1 cellular context compared by ENCODE assay signal in the genomic region with DNA sequence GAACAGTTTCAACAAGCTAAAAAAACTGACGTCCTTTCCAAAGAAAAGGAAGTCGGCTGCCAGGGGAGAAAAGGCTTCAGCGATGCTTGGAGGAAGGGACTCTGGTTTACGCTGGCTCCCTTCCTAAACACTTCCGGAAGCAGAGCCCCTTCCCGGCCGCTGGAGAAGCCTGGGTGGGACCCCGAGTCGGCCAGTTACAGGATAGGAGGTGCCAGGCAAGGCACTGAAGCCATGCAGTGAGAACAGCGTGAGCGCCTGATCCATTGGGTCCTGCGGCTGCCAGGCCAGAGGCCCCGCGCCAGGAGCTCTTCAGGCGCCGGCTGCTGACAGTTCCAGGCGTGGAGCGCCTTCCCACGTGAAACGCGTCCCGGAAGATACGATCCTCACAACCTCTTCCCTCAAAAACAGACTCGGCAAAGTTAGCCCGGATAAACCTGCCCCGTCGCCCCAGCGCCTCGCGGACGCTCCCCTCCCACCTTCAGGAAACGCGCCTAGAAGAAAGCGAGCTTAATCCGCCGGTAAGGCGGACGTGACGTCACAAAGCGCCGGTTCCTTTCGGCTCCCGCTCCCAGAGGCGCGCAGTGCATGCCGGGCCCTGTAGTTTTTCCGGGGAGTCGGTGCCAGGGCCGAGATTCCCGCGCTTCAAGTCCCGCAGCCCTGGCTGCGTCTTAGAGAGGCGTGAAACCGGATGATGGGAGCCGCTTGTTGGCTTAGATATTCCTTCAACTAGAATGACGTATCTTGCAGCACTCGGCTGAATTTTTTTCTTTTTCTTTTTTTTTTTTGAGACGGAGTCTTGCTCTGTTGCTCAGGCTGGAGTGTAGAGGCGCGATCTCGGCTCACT.
TF ChIP-seq lines count a peak whose summit lies in the region.

A gene with protein sequence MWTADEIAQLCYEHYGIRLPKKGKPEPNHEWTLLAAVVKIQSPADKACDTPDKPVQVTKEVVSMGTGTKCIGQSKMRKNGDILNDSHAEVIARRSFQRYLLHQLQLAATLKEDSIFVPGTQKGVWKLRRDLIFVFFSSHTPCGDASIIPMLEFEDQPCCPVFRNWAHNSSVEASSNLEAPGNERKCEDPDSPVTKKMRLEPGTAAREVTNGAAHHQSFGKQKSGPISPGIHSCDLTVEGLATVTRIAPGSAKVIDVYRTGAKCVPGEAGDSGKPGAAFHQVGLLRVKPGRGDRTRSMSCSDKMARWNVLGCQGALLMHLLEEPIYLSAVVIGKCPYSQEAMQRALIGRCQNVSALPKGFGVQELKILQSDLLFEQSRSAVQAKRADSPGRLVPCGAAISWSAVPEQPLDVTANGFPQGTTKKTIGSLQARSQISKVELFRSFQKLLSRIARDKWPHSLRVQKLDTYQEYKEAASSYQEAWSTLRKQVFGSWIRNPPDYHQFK (minus strand): TSS at position 520 of the 844 bp plus-strand sequence. CDS start 2,482 bp downstream, outside the sequence.

TF ChIP-seq in HepG2, 621 proteins besides CTCF, POLR2A, EP300 and RAD21 (continued from another document and continues in another):
- TF ChIP-seq PCBP1 (IDR thresholded peaks at IDR 0.05; ENCODE audit: borderline replicate concordance, low read depth, low read length) (no peak; the same call in 1 of the 2 replicates), ZFP82 (CRISPR knock-in tag; IDR thresholded peaks at IDR 0.05; ENCODE audit: borderline replicate concordance) (no peak), ZNF496 (CRISPR knock-in tag; IDR thresholded peaks at IDR 0.05; ENCODE audit: insufficient replicate concordance) (no peak), HDAC2 (CRISPR knock-in tag; IDR thresholded peaks at IDR 0.05) (peak; percentile 68), SOX6 (IDR thresholded peaks at IDR 0.05) (no peak), SOX6 (CRISPR knock-in tag; IDR thresholded peaks at IDR 0.05) (peak; percentile 65; the same call in 1 of the 2 replicates), HOXA5 (CRISPR knock-in tag; IDR thresholded peaks at IDR 0.05) (peak; percentile 71), GLI4 (CRISPR knock-in tag; IDR thresholded peaks at IDR 0.05; ENCODE audit: borderline replicate concordance) (peak; percentile 90; the same call in 1 of the 2 replicates), NCOA2 (CRISPR knock-in tag; IDR thresholded peaks at IDR 0.05) (peak; percentile 34), ZNF619 (CRISPR knock-in tag; IDR thresholded peaks at IDR 0.05) (peak; percentile 74; the same call in 1 of the 2 replicates), NFKBIZ (CRISPR knock-in tag; IDR thresholded peaks at IDR 0.05) (peak; percentile 78; the same call in 1 of the 2 replicates), KDM5A (IDR thresholded peaks at IDR 0.05; ENCODE audit: borderline replicate concordance, low read length) (peak; percentile 84; the same call in 1 of the 2 replicates), ARNTL (CRISPR knock-in tag; IDR thresholded peaks at IDR 0.05) (peak; percentile 70), MXD4 (CRISPR knock-in tag; IDR thresholded peaks at IDR 0.05) (peak; percentile 99), JUND (CRISPR knock-in tag; IDR thresholded peaks at IDR 0.05) (peak; percentile 39; the same call in 1 of the 2 replicates), BHLHE40 (IDR thresholded peaks at IDR 0.05; ENCODE audit: low read length) (0 out of 2 replicates have a peak, but pooled peaks have one; percentile 16), NONO (IDR thresholded peaks at IDR 0.05) (no peak), NONO (CRISPR knock-in tag; conservative IDR thresholded peaks at IDR 0.05) (peak; percentile 80), MEF2D (CRISPR knock-in tag; IDR thresholded peaks at IDR 0.05) (peak; percentile 78), MIER2 (CRISPR knock-in tag; IDR thresholded peaks at IDR 0.05) (peak; percentile 55; the same call in 1 of the 2 replicates), KDM2A (CRISPR knock-in tag; IDR thresholded peaks at IDR 0.05; ENCODE audit: borderline replicate concordance, low read depth) (peak; percentile 100), EZH2 (conservative IDR thresholded peaks at IDR 0.05; ENCODE audit: low read depth, low read length) (no peak), MED8 (CRISPR knock-in tag; IDR thresholded peaks at IDR 0.05; ENCODE audit: insufficient replicate concordance) (no peak), RXRA (CRISPR knock-in tag; IDR thresholded peaks at IDR 0.05) (peak; percentile 83), RBFOX2 (IDR thresholded peaks at IDR 0.05; ENCODE audit: low read depth, low read length) (peak; percentile 88), HOXD1 (CRISPR knock-in tag; IDR thresholded peaks at IDR 0.05) (peak; percentile 57; the same call in 1 of the 2 replicates), SOX13 (IDR thresholded peaks at IDR 0.05) (0 out of 2 replicates have a peak, but pooled peaks have one; percentile 27), SOX13 (CRISPR knock-in tag; conservative IDR thresholded peaks at IDR 0.05 in 1 of 2, IDR thresholded peaks at IDR 0.05 in 1 of 2) (peak in 1 of 2 experiments; percentile 54; a peak in 2 of 4 replicates), CCDC6 (CRISPR knock-in tag; IDR thresholded peaks at IDR 0.05) (0 out of 2 replicates have a peak, but pooled peaks have one; percentile 51), ZNF83 (CRISPR knock-in tag; IDR thresholded peaks at IDR 0.05; ENCODE audit: borderline replicate concordance) (0 out of 2 replicates have a peak, but pooled peaks have one; percentile 31), ZNF891 (CRISPR knock-in tag; IDR thresholded peaks at IDR 0.05) (peak; percentile 96), ZNF501 (CRISPR knock-in tag; IDR thresholded peaks at IDR 0.05) (peak; percentile 99)
- TF ChIP-seq, protein P1, sequence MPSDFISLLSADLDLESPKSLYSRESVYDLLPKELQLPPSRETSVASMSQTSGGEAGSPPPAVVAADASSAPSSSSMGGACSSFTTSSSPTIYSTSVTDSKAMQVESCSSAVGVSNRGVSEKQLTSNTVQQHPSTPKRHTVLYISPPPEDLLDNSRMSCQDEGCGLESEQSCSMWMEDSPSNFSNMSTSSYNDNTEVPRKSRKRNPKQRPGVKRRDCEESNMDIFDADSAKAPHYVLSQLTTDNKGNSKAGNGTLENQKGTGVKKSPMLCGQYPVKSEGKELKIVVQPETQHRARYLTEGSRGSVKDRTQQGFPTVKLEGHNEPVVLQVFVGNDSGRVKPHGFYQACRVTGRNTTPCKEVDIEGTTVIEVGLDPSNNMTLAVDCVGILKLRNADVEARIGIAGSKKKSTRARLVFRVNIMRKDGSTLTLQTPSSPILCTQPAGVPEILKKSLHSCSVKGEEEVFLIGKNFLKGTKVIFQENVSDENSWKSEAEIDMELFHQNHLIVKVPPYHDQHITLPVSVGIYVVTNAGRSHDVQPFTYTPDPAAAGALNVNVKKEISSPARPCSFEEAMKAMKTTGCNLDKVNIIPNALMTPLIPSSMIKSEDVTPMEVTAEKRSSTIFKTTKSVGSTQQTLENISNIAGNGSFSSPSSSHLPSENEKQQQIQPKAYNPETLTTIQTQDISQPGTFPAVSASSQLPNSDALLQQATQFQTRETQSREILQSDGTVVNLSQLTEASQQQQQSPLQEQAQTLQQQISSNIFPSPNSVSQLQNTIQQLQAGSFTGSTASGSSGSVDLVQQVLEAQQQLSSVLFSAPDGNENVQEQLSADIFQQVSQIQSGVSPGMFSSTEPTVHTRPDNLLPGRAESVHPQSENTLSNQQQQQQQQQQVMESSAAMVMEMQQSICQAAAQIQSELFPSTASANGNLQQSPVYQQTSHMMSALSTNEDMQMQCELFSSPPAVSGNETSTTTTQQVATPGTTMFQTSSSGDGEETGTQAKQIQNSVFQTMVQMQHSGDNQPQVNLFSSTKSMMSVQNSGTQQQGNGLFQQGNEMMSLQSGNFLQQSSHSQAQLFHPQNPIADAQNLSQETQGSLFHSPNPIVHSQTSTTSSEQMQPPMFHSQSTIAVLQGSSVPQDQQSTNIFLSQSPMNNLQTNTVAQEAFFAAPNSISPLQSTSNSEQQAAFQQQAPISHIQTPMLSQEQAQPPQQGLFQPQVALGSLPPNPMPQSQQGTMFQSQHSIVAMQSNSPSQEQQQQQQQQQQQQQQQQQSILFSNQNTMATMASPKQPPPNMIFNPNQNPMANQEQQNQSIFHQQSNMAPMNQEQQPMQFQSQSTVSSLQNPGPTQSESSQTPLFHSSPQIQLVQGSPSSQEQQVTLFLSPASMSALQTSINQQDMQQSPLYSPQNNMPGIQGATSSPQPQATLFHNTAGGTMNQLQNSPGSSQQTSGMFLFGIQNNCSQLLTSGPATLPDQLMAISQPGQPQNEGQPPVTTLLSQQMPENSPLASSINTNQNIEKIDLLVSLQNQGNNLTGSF (CRISPR knock-in tag; IDR thresholded peaks at IDR 0.05) = peak; percentile 77; the same call in 1 of the 2 replicates
- TF ChIP-seq, protein P2, sequence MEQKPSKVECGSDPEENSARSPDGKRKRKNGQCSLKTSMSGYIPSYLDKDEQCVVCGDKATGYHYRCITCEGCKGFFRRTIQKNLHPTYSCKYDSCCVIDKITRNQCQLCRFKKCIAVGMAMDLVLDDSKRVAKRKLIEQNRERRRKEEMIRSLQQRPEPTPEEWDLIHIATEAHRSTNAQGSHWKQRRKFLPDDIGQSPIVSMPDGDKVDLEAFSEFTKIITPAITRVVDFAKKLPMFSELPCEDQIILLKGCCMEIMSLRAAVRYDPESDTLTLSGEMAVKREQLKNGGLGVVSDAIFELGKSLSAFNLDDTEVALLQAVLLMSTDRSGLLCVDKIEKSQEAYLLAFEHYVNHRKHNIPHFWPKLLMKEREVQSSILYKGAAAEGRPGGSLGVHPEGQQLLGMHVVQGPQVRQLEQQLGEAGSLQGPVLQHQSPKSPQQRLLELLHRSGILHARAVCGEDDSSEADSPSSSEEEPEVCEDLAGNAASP (CRISPR knock-in tag; IDR thresholded peaks at IDR 0.05; ENCODE audit: borderline replicate concordance) = peak; percentile 44; the same call in 1 of the 2 replicates
- TF ChIP-seq, protein P3, sequence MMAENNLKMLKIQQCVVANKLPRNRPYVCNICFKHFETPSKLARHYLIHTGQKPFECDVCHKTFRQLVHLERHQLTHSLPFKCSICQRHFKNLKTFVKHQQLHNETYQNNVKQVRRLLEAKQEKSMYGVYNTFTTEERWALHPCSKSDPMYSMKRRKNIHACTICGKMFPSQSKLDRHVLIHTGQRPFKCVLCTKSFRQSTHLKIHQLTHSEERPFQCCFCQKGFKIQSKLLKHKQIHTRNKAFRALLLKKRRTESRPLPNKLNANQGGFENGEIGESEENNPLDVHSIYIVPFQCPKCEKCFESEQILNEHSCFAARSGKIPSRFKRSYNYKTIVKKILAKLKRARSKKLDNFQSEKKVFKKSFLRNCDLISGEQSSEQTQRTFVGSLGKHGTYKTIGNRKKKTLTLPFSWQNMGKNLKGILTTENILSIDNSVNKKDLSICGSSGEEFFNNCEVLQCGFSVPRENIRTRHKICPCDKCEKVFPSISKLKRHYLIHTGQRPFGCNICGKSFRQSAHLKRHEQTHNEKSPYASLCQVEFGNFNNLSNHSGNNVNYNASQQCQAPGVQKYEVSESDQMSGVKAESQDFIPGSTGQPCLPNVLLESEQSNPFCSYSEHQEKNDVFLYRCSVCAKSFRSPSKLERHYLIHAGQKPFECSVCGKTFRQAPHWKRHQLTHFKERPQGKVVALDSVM (CRISPR knock-in tag; IDR thresholded peaks at IDR 0.05) = no peak
- TF ChIP-seq, protein P4, sequence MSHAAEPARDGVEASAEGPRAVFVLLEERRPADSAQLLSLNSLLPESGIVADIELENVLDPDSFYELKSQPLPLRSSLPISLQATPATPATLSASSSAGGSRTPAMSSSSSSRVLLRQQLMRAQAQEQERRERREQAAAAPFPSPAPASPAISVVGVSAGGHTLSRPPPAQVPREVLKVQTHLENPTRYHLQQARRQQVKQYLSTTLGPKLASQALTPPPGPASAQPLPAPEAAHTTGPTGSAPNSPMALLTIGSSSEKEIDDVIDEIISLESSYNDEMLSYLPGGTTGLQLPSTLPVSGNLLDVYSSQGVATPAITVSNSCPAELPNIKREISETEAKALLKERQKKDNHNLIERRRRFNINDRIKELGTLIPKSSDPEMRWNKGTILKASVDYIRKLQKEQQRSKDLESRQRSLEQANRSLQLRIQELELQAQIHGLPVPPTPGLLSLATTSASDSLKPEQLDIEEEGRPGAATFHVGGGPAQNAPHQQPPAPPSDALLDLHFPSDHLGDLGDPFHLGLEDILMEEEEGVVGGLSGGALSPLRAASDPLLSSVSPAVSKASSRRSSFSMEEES (CRISPR knock-in tag; IDR thresholded peaks at IDR 0.05) = peak; percentile 59
- TF ChIP-seq, protein P5, sequence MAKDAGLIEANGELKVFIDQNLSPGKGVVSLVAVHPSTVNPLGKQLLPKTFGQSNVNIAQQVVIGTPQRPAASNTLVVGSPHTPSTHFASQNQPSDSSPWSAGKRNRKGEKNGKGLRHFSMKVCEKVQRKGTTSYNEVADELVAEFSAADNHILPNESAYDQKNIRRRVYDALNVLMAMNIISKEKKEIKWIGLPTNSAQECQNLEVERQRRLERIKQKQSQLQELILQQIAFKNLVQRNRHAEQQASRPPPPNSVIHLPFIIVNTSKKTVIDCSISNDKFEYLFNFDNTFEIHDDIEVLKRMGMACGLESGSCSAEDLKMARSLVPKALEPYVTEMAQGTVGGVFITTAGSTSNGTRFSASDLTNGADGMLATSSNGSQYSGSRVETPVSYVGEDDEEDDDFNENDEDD (CRISPR knock-in tag; IDR thresholded peaks at IDR 0.05; ENCODE audit: borderline replicate concordance) = peak; percentile 97
- TF ChIP-seq, protein P6, sequence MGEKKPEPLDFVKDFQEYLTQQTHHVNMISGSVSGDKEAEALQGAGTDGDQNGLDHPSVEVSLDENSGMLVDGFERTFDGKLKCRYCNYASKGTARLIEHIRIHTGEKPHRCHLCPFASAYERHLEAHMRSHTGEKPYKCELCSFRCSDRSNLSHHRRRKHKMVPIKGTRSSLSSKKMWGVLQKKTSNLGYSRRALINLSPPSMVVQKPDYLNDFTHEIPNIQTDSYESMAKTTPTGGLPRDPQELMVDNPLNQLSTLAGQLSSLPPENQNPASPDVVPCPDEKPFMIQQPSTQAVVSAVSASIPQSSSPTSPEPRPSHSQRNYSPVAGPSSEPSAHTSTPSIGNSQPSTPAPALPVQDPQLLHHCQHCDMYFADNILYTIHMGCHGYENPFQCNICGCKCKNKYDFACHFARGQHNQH (CRISPR knock-in tag; IDR thresholded peaks at IDR 0.05) = peak; percentile 76; the same call in 1 of the 2 replicates
- TF ChIP-seq, protein P7, sequence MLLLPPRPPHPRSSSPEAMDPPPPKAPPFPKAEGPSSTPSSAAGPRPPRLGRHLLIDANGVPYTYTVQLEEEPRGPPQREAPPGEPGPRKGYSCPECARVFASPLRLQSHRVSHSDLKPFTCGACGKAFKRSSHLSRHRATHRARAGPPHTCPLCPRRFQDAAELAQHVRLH (CRISPR knock-in tag; IDR thresholded peaks at IDR 0.05; ENCODE audit: borderline replicate concordance, low read depth) = peak; percentile 91; the same call in 1 of the 2 replicates
- TF ChIP-seq, protein P8, sequence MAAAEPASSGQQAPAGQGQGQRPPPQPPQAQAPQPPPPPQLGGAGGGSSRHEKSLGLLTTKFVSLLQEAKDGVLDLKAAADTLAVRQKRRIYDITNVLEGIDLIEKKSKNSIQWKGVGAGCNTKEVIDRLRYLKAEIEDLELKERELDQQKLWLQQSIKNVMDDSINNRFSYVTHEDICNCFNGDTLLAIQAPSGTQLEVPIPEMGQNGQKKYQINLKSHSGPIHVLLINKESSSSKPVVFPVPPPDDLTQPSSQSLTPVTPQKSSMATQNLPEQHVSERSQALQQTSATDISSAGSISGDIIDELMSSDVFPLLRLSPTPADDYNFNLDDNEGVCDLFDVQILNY (CRISPR knock-in tag; conservative IDR thresholded peaks at IDR 0.05) = peak; percentile 88
